Comparison of ENCODE assay signal across 19 cellular contexts in genomic region chr4:124427095-124427767, GRCh38.
DNase-seq lines count a peak whose midpoint lies in the region; ATAC-seq and TF ChIP-seq lines count a peak whose summit lies in the region.
"Had no signal": no experiment of that assay in that cellular context is flagged by ENCODE, and none has a peak within 500 bp of the region (broad histone marks: within the 10 kb centered on the region; RNA-seq: fewer than 3 reads in every experiment).

No MANE protein-coding gene starts in this region.

- H3K36me3 ChIP-seq in PC-3 (ENCODE audit: low read depth, low read length) (no peaks in the 10 kb centered on the region), left ventricle myocardium inferior (no peaks in the 10 kb centered on the region), esophagus squamous epithelium (no peaks in the 10 kb centered on the region)
- H3K36me3 ChIP-seq: SJSA1, vagina had no signal

- CTCF ChIA-PET in Calu3 (lab: Charles Lee) (no interaction called here), PC-3 (lab: Charles Lee) (interaction anchor here (0.7 to 0.8 kb wide), 2 partner anchors 40 to 93 kb away, joined by 4 read pairs; no protein-coding TSS in a partner anchor)

- no peaks in the 10 kb centered on the region for H3K27me3 ChIP-seq in PC-3 (ENCODE audit: low read length)
- H3K27me3 ChIP-seq in left ventricle myocardium inferior (ENCODE audit: low read depth), result no peaks in the 10 kb centered on the region
- no peaks in the 10 kb centered on the region for H3K27me3 ChIP-seq in esophagus squamous epithelium
- H3K27me3 ChIP-seq: SJSA1, vagina had no signal

- H3K9me3 ChIP-seq in PC-3 (ENCODE audit: low read length), result no peaks in the 10 kb centered on the region
- no peaks in the 10 kb centered on the region for H3K9me3 ChIP-seq in left ventricle myocardium inferior (replicated peaks)
- H3K9me3 ChIP-seq in esophagus squamous epithelium, result no peaks in the 10 kb centered on the region
- H3K9me3 ChIP-seq: SJSA1, vagina had no signal

- DNase-seq in Calu3 (peak; percentile 8), PC-3 (peak; percentile 56), left ventricle myocardium inferior (no peak), mucosa of gallbladder (ENCODE audit: low spot score) (peak; percentile 27), NOMO-1 (lab: John Stamatoyannopoulos, UW; ENCODE audit: unreplicated experiment in 2 of 2) (no peak), activated gamma-delta T cell (lab: John Stamatoyannopoulos, UW) (no peak), esophagus squamous epithelium (lab: John Stamatoyannopoulos, UW) (no peak)
- DNase-seq: activated CD4-positive, alpha-beta T cell treated with anti-CD3 and anti-CD28 coated beads for 1 hour; activated CD8-positive, alpha-beta memory T cell treated with anti-CD3 and anti-CD28 coated beads, Interleukin-2, amount 10 ng/mL, durations not matched to agents 7 days and 5 days; amygdala; COR-L47; midbrain; NCI-H1694 had no signal

- no peaks in the 10 kb centered on the region for H3K27me3 Mint-ChIP-seq in Calu3 (ENCODE audit: unreplicated experiment)
- H3K27me3 Mint-ChIP-seq: activated CD8-positive, alpha-beta memory T cell treated with anti-CD3 and anti-CD28 coated beads, Interleukin-2, amount 10 ng/mL, durations not matched to agents 7 days and 5 days; stimulated activated naive CD8-positive, alpha-beta T cell treated with anti-CD3 and anti-CD28 coated beads, Interleukin-15, Interleukin-2, amounts not matched to agents 100 ng/mL and 50 ng/mL, for 24 hours had no signal

- H3K4me3 ChIP-seq in PC-3 (ENCODE audit: low read length), result no peak overlapping the region
- no peak overlapping the region for H3K4me3 ChIP-seq in left ventricle myocardium inferior
- no peak overlapping the region for H3K4me3 ChIP-seq in esophagus squamous epithelium
- H3K4me3 ChIP-seq: GM12878, SJSA1, vagina had no signal

- H3K79me2 ChIP-seq in PC-3 (ENCODE audit: low read length), result no peaks in the 10 kb centered on the region

- peaks cover 61% of the 10 kb centered on the region for H3K4me1 ChIP-seq in PC-3 (ENCODE audit: insufficient read depth, low read length)
- peaks cover 15% of the 10 kb centered on the region for H3K4me1 ChIP-seq in left ventricle myocardium inferior
- H3K4me1 ChIP-seq in esophagus squamous epithelium, result peaks cover 0 to 39% (median 20%) of the 10 kb centered on the region in 3 donors
- H3K4me1 ChIP-seq: SJSA1, vagina had no signal

- ATAC-seq in PC-3 (peak; percentile 60), HG03520 (IDR thresholded peaks at IDR 0.05; ENCODE audit: unreplicated experiment) (no peak)
- ATAC-seq: activated CD8-positive, alpha-beta memory T cell treated with anti-CD3 and anti-CD28 coated beads, Interleukin-2, amount 10 ng/mL, durations not matched to agents 7 days and 5 days; GM12878 had no signal

- POLR2A ChIA-PET in PC-3 (lab: Charles Lee; ENCODE audit: unreplicated experiment), result interaction anchor here (0.6 kb wide), 1 partner anchor 17 kb away, joined by 3 read pairs; no protein-coding TSS in a partner anchor

- TF ChIP-seq CTCF in Calu3 (IDR thresholded peaks at IDR 0.05; ENCODE audit: unreplicated experiment), result no peak
- TF ChIP-seq CTCF in PC-3 (conservative IDR thresholded peaks at IDR 0.05; ENCODE audit: low read depth, low read length), result no peak
- no peak for TF ChIP-seq CTCF in left ventricle myocardium inferior (IDR thresholded peaks at IDR 0.05; ENCODE audit: borderline replicate concordance)
- no peak for TF ChIP-seq CTCF in esophagus squamous epithelium (IDR thresholded peaks at IDR 0.05)

- H3K27ac ChIP-seq in PC-3 (ENCODE audit: low read length) (peak overlapping the region; percentile 77), left ventricle myocardium inferior (replicated peaks) (peak overlapping the region; percentile 60), esophagus squamous epithelium (peak overlapping the region in 2 of 4 donors; percentile 2 to 29)
- H3K27ac ChIP-seq: SJSA1, vagina had no signal

- H3K9me3 Mint-ChIP-seq in Calu3 (ENCODE audit: low read depth, unreplicated experiment), result no peaks in the 10 kb centered on the region
- H3K9me3 Mint-ChIP-seq: stimulated activated naive CD8-positive, alpha-beta T cell treated with anti-CD3 and anti-CD28 coated beads, Interleukin-15, Interleukin-2, amounts not matched to agents 100 ng/mL and 50 ng/mL, for 24 hours; T-helper 2 cell treated with Interferon-gamma antibody and Interleukin-4, amounts not matched to agents 5 μg/mL and 100 μg/mL, for 36 hours had no signal

- H3K4me3 Mint-ChIP-seq in Calu3 (ENCODE audit: low read depth, unreplicated experiment), result no peak overlapping the region
- H3K4me3 Mint-ChIP-seq: activated CD8-positive, alpha-beta memory T cell treated with anti-CD3 and anti-CD28 coated beads, Interleukin-2, amount 10 ng/mL, durations not matched to agents 7 days and 5 days; stimulated activated naive CD8-positive, alpha-beta T cell treated with anti-CD3 and anti-CD28 coated beads, Interleukin-15, Interleukin-2, amounts not matched to agents 100 ng/mL and 50 ng/mL, for 24 hours; T-helper 2 cell treated with Interferon-gamma antibody and Interleukin-4, amounts not matched to agents 5 μg/mL and 100 μg/mL, for 36 hours had no signal

- no peaks in the 10 kb centered on the region for H3K9me2 ChIP-seq in PC-3 (replicated peaks; ENCODE audit: low read length)

- peak overlapping the region; percentile 18 for H3K4me2 ChIP-seq in PC-3 (ENCODE audit: low read length)

- no peak overlapping the region for H3K9ac ChIP-seq in PC-3 (ENCODE audit: low read length)

- peak overlapping the region; percentile 60 for H3K27ac Mint-ChIP-seq in Calu3 (ENCODE audit: unreplicated experiment)
- H3K27ac Mint-ChIP-seq: activated CD8-positive, alpha-beta memory T cell treated with anti-CD3 and anti-CD28 coated beads, Interleukin-2, amount 10 ng/mL, durations not matched to agents 7 days and 5 days; stimulated activated naive CD8-positive, alpha-beta T cell treated with anti-CD3 and anti-CD28 coated beads, Interleukin-15, Interleukin-2, amounts not matched to agents 100 ng/mL and 50 ng/mL, for 24 hours; T-helper 2 cell treated with Interferon-gamma antibody and Interleukin-4, amounts not matched to agents 5 μg/mL and 100 μg/mL, for 36 hours had no signal

- BruUV-seq in Calu3 (replicated peaks; lab: Mats Ljungman, UMichigan) (no TSS peak), PC-3 (replicated peaks; lab: Mats Ljungman, UMichigan) (TSS peak; percentile 56)

- no peak for TF ChIP-seq POLR2A in esophagus squamous epithelium (IDR thresholded peaks at IDR 0.05)

- H3F3A ChIP-seq in PC-3 (ENCODE audit: low read length, unreplicated experiment), result peaks cover 6% of the 10 kb centered on the region

- H3K4me1 Mint-ChIP-seq in Calu3 (ENCODE audit: low read depth, unreplicated experiment), result peaks cover 47% of the 10 kb centered on the region
- H3K4me1 Mint-ChIP-seq: activated CD8-positive, alpha-beta memory T cell treated with anti-CD3 and anti-CD28 coated beads, Interleukin-2, amount 10 ng/mL, durations not matched to agents 7 days and 5 days had no signal

- no peak overlapping the region for H2AFZ ChIP-seq in PC-3 (ENCODE audit: low read length)

- no peaks in the 10 kb centered on the region for H4K20me1 ChIP-seq in PC-3 (ENCODE audit: low read length)

- no peaks in the 10 kb centered on the region for H3K36me3 Mint-ChIP-seq in Calu3 (ENCODE audit: insufficient read depth, unreplicated experiment)
- H3K36me3 Mint-ChIP-seq: activated CD8-positive, alpha-beta memory T cell treated with anti-CD3 and anti-CD28 coated beads, Interleukin-2, amount 10 ng/mL, durations not matched to agents 7 days and 5 days had no signal

- intact Hi-C loops in Calu3 (cut with micrococcal nuclease; ENCODE audit: unreplicated experiment), result loop anchor here (10.0 kb wide), 1 partner anchor 288 kb away; the partner anchor contains the start of gene ANKRD50
- intact Hi-C loops in PC-3 (cut with micrococcal nuclease), result loop anchor here (5.0 kb wide), 1 partner anchor 215 kb away; no protein-coding TSS in a partner anchor
- intact Hi-C loops in left ventricle myocardium inferior (cut with micrococcal nuclease), result no loop called here
- intact Hi-C loops in esophagus squamous epithelium (cut with DNase I), result no loop called here

- 60 to 71% methylated on average over 1 of the region's 1 CpG for WGBS in esophagus squamous epithelium, 2 donors

Comparison
In these comparisons a context has a peak if more than half of its experiments do, and no peak if none do; other contexts are left out.
1. DNase-seq: peak in Calu3 (single experiment), PC-3 (single experiment) and mucosa of gallbladder (single experiment); none in left ventricle myocardium inferior (single experiment), NOMO-1 (0 of 2), activated gamma-delta T cell (single experiment) and esophagus squamous epithelium (single experiment).
2. intact Hi-C loops: an anchor here in Calu3 (10.0 kb wide) and PC-3 (5.0 kb wide); none called in left ventricle myocardium inferior and esophagus squamous epithelium.